ENCODE assay signal across 9 cellular contexts in genomic region chr5:159864885-159865622, GRCh38. TPM values are rescaled to one million over a fixed set of nuclear protein-coding genes. Genes with fewer than 3 reads are reported as not detected.
A peak's percentile ranks its signal among the peaks of the same experiment; 100 is the strongest.
DNase-seq lines count a peak whose midpoint lies in the region; ATAC-seq and TF ChIP-seq lines count a peak whose summit lies in the region.
"Had no signal": no experiment of that assay in that cellular context is flagged by ENCODE, and none has a peak within 500 bp of the region (broad histone marks: within the 10 kb centered on the region; RNA-seq: fewer than 3 reads in every experiment).

No MANE protein-coding gene starts in this region.

- no peak overlapping the region for H3K4me3 Mint-ChIP-seq in activated CD8-positive, alpha-beta memory T cell treated with anti-CD3 and anti-CD28 coated beads, Interleukin-2, amount 10 ng/mL, durations not matched to agents 7 days and 5 days

- peak; percentile 50 for DNase-seq in GM03348 (ENCODE audit: low spot score)
- peak; percentile 39 for DNase-seq in GM20000 (ENCODE audit: low spot score)
- no peak for DNase-seq in left cardiac atrium
- no peak for DNase-seq in NK-92 (lab: John Stamatoyannopoulos, UW; ENCODE audit: unreplicated experiment)
- DNase-seq in activated CD8-positive, alpha-beta memory T cell treated with anti-CD3 and anti-CD28 coated beads, Interleukin-2, amount 10 ng/mL, durations not matched to agents 7 days and 5 days, result no peak
- no peak for DNase-seq in activated gamma-delta T cell (lab: John Stamatoyannopoulos, UW)
- DNase-seq in T-helper 9 cell, result no peak
- DNase-seq: COR-L47 had no signal

- H3K4me1 Mint-ChIP-seq in activated CD8-positive, alpha-beta memory T cell treated with anti-CD3 and anti-CD28 coated beads, Interleukin-2, amount 10 ng/mL, durations not matched to agents 7 days and 5 days, result no peaks in the 10 kb centered on the region

- no peak for TF ChIP-seq CTCF in GM20000 (IDR thresholded peaks at IDR 0.05; ENCODE audit: extremely low read depth, missing control alignments)

- intact Hi-C loops in left cardiac atrium (cut with DNase I), result no loop called here

- H3K36me3 Mint-ChIP-seq in activated CD8-positive, alpha-beta memory T cell treated with anti-CD3 and anti-CD28 coated beads, Interleukin-2, amount 10 ng/mL, durations not matched to agents 7 days and 5 days, result no peaks in the 10 kb centered on the region

- CTCF ChIA-PET in activated CD8-positive, alpha-beta memory T cell treated with anti-CD3 and anti-CD28 coated beads, Interleukin-2, amount 10 ng/mL, durations not matched to agents 7 days and 5 days (lab: Charles Lee), result no interaction called here

- H3K27ac Mint-ChIP-seq in activated CD8-positive, alpha-beta memory T cell treated with anti-CD3 and anti-CD28 coated beads, Interleukin-2, amount 10 ng/mL, durations not matched to agents 7 days and 5 days, result no peak overlapping the region

- H3K9me3 Mint-ChIP-seq in activated CD8-positive, alpha-beta memory T cell treated with anti-CD3 and anti-CD28 coated beads, Interleukin-2, amount 10 ng/mL, durations not matched to agents 7 days and 5 days (ENCODE audit: low read depth), result no peaks in the 10 kb centered on the region

- peak; percentile 83 for ATAC-seq in HG03378 (IDR thresholded peaks at IDR 0.05; ENCODE audit: unreplicated experiment)
- peak; percentile 51 to 52 for ATAC-seq in left cardiac atrium
- no peak for ATAC-seq in activated CD8-positive, alpha-beta memory T cell treated with anti-CD3 and anti-CD28 coated beads, Interleukin-2, amount 10 ng/mL, durations not matched to agents 7 days and 5 days

- peaks cover 28% of the 10 kb centered on the region for H3K27me3 Mint-ChIP-seq in activated CD8-positive, alpha-beta memory T cell treated with anti-CD3 and anti-CD28 coated beads, Interleukin-2, amount 10 ng/mL, durations not matched to agents 7 days and 5 days

RNA-seq across cellular contexts. Expression of gene ADRA1B, which starts 51.2 kb away (rescaled TPM):
- total RNA-seq in left cardiac atrium, result 1 to 10 TPM; 1.8 to 2.9 TPM
- under 1 TPM in 1 of 2 experiments, not detected in 1; 0.49 TPM for total RNA-seq in activated CD8-positive, alpha-beta memory T cell treated with anti-CD3 and anti-CD28 coated beads, Interleukin-2, amount 10 ng/mL, durations not matched to agents 7 days and 5 days

Comparison
In these comparisons a context has a peak if more than half of its experiments do, and no peak if none do; other contexts are left out.
1. DNase-seq: peak in GM03348 (single experiment) and GM20000 (single experiment); none in left cardiac atrium (single experiment), NK-92 (single experiment), activated CD8-positive, alpha-beta memory T cell treated with anti-CD3 and anti-CD28 coated beads, Interleukin-2, amount 10 ng/mL, durations not matched to agents 7 days and 5 days (single experiment), activated gamma-delta T cell (single experiment) and T-helper 9 cell (single experiment).